In genomic region chr12:95337176-95337575, GRCh38 we compare ENCODE assay signal across 20 cellular contexts.
DNase-seq lines count a peak whose midpoint lies in the region; ATAC-seq, FAIRE-seq and TF ChIP-seq lines count a peak whose summit lies in the region.
"Had no signal": no experiment of that assay in that cellular context is flagged by ENCODE, and none has a peak within 500 bp of the region (broad histone marks: within the 10 kb centered on the region; RNA-seq: fewer than 3 reads in every experiment).

No MANE protein-coding gene starts in this region.

- H3K4me3 ChIP-seq in AG10803 (ENCODE audit: low read length), result no peak overlapping the region
- H3K4me3 ChIP-seq in NT2/D1 (ENCODE audit: insufficient read length, low read depth), result no peak overlapping the region
- no peak overlapping the region for H3K4me3 ChIP-seq in fibroblast of mammary gland (ENCODE audit: control insufficient read depth, low read depth, low read length)
- no peak overlapping the region for H3K4me3 ChIP-seq in MG63
- H3K4me3 ChIP-seq: vagina had no signal

- H3K27ac Mint-ChIP-seq in neural crest cell (ENCODE audit: unreplicated experiment), result peak overlapping the region; percentile 57
- H3K27ac Mint-ChIP-seq: activated T-helper 1 cell treated with anti-CD3 and anti-CD28 coated beads, Interleukin-12 subunit alpha, Interleukin-12 subunit beta, Interleukin-2, Interleukin-4 antibody, amounts not matched to agents 30 ng/mL and 10 ng/mL and 1 ng/mL, durations not matched to agents 14 hours and 24 hours and 36 hours; effector memory CD8-positive, alpha-beta T cell; IgD-negative memory B cell; stimulated activated naive B cell treated with anti-CD40 and anti-IgM and Interleukin-4, amounts not matched to agents 10 μg/mL and 1 μg/mL and 100 μg/mL, for 72 hours; T-helper 17 cell had no signal

- H3K36me3 ChIP-seq in NT2/D1 (ENCODE audit: insufficient read depth, insufficient read length, low read length) (no peaks in the 10 kb centered on the region), MG63 (no peaks in the 10 kb centered on the region)
- H3K36me3 ChIP-seq: vagina had no signal

- TF ChIP-seq POLR2A in GM12892 (IDR thresholded peaks at IDR 0.05; ENCODE audit: low read depth, low read length), result no peak

- H3K4me1 Mint-ChIP-seq in neural crest cell, result peaks cover 15% of the 10 kb centered on the region
- H3K4me1 Mint-ChIP-seq: central memory CD8-positive, alpha-beta T cell; stimulated activated naive B cell treated with anti-CD40 and anti-IgM and Interleukin-4, amounts not matched to agents 10 μg/mL and 1 μg/mL and 100 μg/mL, for 72 hours; T-helper 17 cell had no signal

- H3K4me1 ChIP-seq in NT2/D1 (ENCODE audit: insufficient read depth, insufficient read length), result no peaks in the 10 kb centered on the region

- H3K9ac ChIP-seq in NT2/D1 (ENCODE audit: insufficient read length, low read depth), result peak overlapping the region; percentile 12

- no peaks in the 10 kb centered on the region for H3K9me3 ChIP-seq in NT2/D1 (ENCODE audit: insufficient read depth, low read length)
- H3K9me3 ChIP-seq in MG63, result peaks cover 8% of the 10 kb centered on the region
- H3K9me3 ChIP-seq: vagina had no signal

- TF ChIP-seq CTCF in AG10803 (conservative IDR thresholded peaks at IDR 0.05; ENCODE audit: low read length), result no peak
- TF ChIP-seq CTCF in fibroblast of mammary gland (conservative IDR thresholded peaks at IDR 0.05; ENCODE audit: control insufficient read depth, insufficient read depth, low read depth, low read length), result no peak
- no peak for TF ChIP-seq CTCF in neural crest cell (conservative IDR thresholded peaks at IDR 0.05)

- H3K27me3 Mint-ChIP-seq in neural crest cell (ENCODE audit: low read depth), result peaks cover 2% of the 10 kb centered on the region
- H3K27me3 Mint-ChIP-seq: central memory CD8-positive, alpha-beta T cell; effector memory CD8-positive, alpha-beta T cell; IgD-negative memory B cell; T-helper 17 cell had no signal

- DNase-seq in AG10803 (ENCODE audit: low read depth) (peak; percentile 87), NT2/D1 (ENCODE audit: low read depth, low spot score) (no peak), fibroblast of mammary gland (ENCODE audit: low read depth) (peak; percentile 66), neural crest cell (ENCODE audit: low read depth, low spot score) (no peak), MG63 (no peak), GM12892 (ENCODE audit: insufficient read length) (no peak), OCI-M1 (lab: John Stamatoyannopoulos, UW) (no peak)
- DNase-seq: activated CD8-positive, alpha-beta memory T cell treated with anti-CD3 and anti-CD28 coated beads for 24 hours; effector memory CD8-positive, alpha-beta T cell; naive thymus-derived CD8-positive, alpha-beta T cell; SIG-M5; stimulated activated naive B cell treated with anti-CD40 and anti-IgM and Interleukin-4, amounts not matched to agents 10 μg/mL and 1 μg/mL and 100 μg/mL, for 72 hours; T-helper 17 cell had no signal

- H3K36me3 Mint-ChIP-seq in neural crest cell (ENCODE audit: low read depth), result no peaks in the 10 kb centered on the region
- H3K36me3 Mint-ChIP-seq: naive thymus-derived CD8-positive, alpha-beta T cell; stimulated activated naive B cell treated with anti-CD40 and anti-IgM and Interleukin-4, amounts not matched to agents 10 μg/mL and 1 μg/mL and 100 μg/mL, for 72 hours had no signal

- no peak for ATAC-seq in GM21723 (IDR thresholded peaks at IDR 0.05; ENCODE audit: unreplicated experiment)
- ATAC-seq: effector memory CD8-positive, alpha-beta T cell; naive thymus-derived CD8-positive, alpha-beta T cell; stimulated activated naive B cell treated with anti-CD40 and anti-IgM and Interleukin-4, amounts not matched to agents 10 μg/mL and 1 μg/mL and 100 μg/mL, for 72 hours; T-helper 17 cell had no signal

- no peaks in the 10 kb centered on the region for H3K27me3 ChIP-seq in NT2/D1 (ENCODE audit: insufficient read depth, insufficient read length)
- no peaks in the 10 kb centered on the region for H3K27me3 ChIP-seq in MG63
- H3K27me3 ChIP-seq: vagina had no signal

- FAIRE-seq in GM12892 (lab: Jason Lieb, UNC), result no peak
- FAIRE-seq: G401.6, H54 had no signal

- H3K9me3 Mint-ChIP-seq in neural crest cell, result no peaks in the 10 kb centered on the region
- H3K9me3 Mint-ChIP-seq: activated T-helper 1 cell treated with anti-CD3 and anti-CD28 coated beads, Interleukin-12 subunit alpha, Interleukin-12 subunit beta, Interleukin-2, Interleukin-4 antibody, amounts not matched to agents 30 ng/mL and 10 ng/mL and 1 ng/mL, durations not matched to agents 14 hours and 24 hours and 36 hours; central memory CD8-positive, alpha-beta T cell; effector memory CD8-positive, alpha-beta T cell had no signal

- no peak overlapping the region for H3K4me3 Mint-ChIP-seq in neural crest cell
- H3K4me3 Mint-ChIP-seq: activated T-helper 1 cell treated with anti-CD3 and anti-CD28 coated beads, Interleukin-12 subunit alpha, Interleukin-12 subunit beta, Interleukin-2, Interleukin-4 antibody, amounts not matched to agents 30 ng/mL and 10 ng/mL and 1 ng/mL, durations not matched to agents 14 hours and 24 hours and 36 hours; central memory CD8-positive, alpha-beta T cell; effector memory CD8-positive, alpha-beta T cell; IgD-negative memory B cell; naive thymus-derived CD8-positive, alpha-beta T cell; stimulated activated naive B cell treated with anti-CD40 and anti-IgM and Interleukin-4, amounts not matched to agents 10 μg/mL and 1 μg/mL and 100 μg/mL, for 72 hours; T-helper 17 cell had no signal

Comparison
In these comparisons a context has a peak if more than half of its experiments do, and no peak if none do; other contexts are left out.
1. DNase-seq: peak in AG10803 (single experiment) and fibroblast of mammary gland (single experiment); none in NT2/D1 (single experiment), neural crest cell (single experiment), MG63 (single experiment), GM12892 (single experiment) and OCI-M1 (single experiment).